Comparison of ENCODE assay signal across 8 cellular contexts in the genomic region with DNA sequence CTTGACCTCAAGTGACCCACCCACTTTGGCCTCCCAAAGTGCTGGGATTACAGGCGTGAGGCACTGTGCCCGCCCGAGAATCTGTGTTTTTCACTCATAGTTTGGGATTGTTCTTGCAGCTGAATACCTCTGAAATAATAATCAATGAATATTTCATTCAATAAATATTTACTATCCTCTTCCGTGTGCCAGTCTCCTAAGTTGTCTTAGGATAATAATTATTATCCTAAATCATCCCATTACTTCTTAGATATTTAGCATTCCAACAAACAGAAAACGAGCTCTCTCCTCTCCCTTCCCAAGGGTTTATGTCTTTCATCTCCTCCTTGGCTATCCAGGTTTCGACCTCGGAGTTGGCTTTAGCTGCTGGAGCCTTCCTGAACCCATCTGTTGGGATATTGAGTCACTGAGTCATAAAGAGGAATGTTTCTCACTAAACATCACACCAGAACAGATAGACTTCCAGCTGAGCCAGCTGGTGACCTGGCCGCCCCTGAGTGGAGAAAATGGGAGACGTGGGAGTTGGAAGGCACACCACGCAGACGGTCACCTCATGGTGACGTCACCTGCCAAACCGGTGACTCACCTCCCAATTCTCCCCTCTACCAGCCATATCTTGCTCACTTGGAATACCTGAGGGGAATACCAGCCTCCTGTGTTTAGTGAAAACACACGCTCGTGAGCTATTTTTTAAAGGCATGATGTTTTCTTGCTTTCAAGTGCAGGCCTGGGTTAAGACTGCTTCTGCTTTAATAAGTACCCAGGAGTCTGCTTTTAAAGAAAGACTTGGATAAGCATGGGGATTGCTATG. TPM values are rescaled to one million over a fixed set of nuclear protein-coding genes. Genes with fewer than 3 reads are reported as not detected.
DNase-seq lines count a peak whose midpoint lies in the region; ATAC-seq and TF ChIP-seq lines count a peak whose summit lies in the region.

No MANE protein-coding gene starts in this region.

- H3K4me3 Mint-ChIP-seq in T-cell, result no peak overlapping the region

- no peaks in the 10 kb centered on the region for H3K9me3 Mint-ChIP-seq in T-cell

- peak overlapping the region in 1 of 2 donors; percentile 21 for H3K27ac Mint-ChIP-seq in T-cell

- CTCF ChIA-PET in T-cell (lab: Charles Lee), result interaction anchor here (0.6 to 1.2 kb wide), 4 partner anchors 17 to 312 kb away, joined by 3 to 4 read pairs (median 4); no protein-coding TSS in a partner anchor

- no peak for TF ChIP-seq CTCF in epithelial cell of esophagus (IDR thresholded peaks at IDR 0.05; ENCODE audit: insufficient read depth, low read depth, low read length, missing control alignments)

- DNase-seq in DMS53 (lab: John Stamatoyannopoulos, UW), result peak; percentile 72
- peak; percentile 99 for DNase-seq in NCI-H226
- peak; percentile 100 for DNase-seq in epithelial cell of esophagus (ENCODE audit: low read depth)
- peak; percentile 44 for DNase-seq in pons (ENCODE audit: low spot score)
- no peak for DNase-seq in NCI-H524 (lab: John Stamatoyannopoulos, UW)
- no peak for DNase-seq in D341Med (ENCODE audit: low spot score)
- DNase-seq in T-cell, result no peak

- no peaks in the 10 kb centered on the region for H3K36me3 Mint-ChIP-seq in T-cell

- H3K4me3 ChIP-seq in epithelial cell of esophagus (ENCODE audit: low read length), result no peak overlapping the region

- no peaks in the 10 kb centered on the region for H3K27me3 Mint-ChIP-seq in T-cell

- POLR2A ChIA-PET in T-cell (lab: Charles Lee), result interaction anchor here in 1 of 2 donors (1.0 to 1.6 kb wide), 2 partner anchors 39 to 44 kb away, joined by 5 to 6 read pairs; a partner anchor contains a TSS

- ATAC-seq in T-cell (replicated peaks in 1 of 4), result no peak
- ATAC-seq in GM18498 (IDR thresholded peaks at IDR 0.05; ENCODE audit: unreplicated experiment), result no peak

- H3K4me1 Mint-ChIP-seq in T-cell, result peaks cover 33 to 57% (median 39%) of the 10 kb centered on the region in 3 donors

RNA-seq across cellular contexts. Expression of a gene that starts 43.9 kb away (rescaled TPM):
- total RNA-seq in T-cell, result 100 to 1,000 TPM in 1 of 5 donors, 10 to 100 TPM in 4; 54.1 to 177 (median 85.8) TPM

Comparison
In these comparisons a context has a peak if more than half of its experiments do, and no peak if none do; other contexts are left out.
1. DNase-seq: peak in DMS53 (single experiment), NCI-H226 (single experiment), epithelial cell of esophagus (single experiment) and pons (single experiment); none in NCI-H524 (0 of 2), D341Med (single experiment) and T-cell (0 of 34).